In genomic region chr2:172701250-172701649, GRCh38 we compare ENCODE assay signal across 18 cellular contexts. TPM values are rescaled to one million over a fixed set of nuclear protein-coding genes. Genes with fewer than 3 reads are reported as not detected.
DNase-seq lines count a peak whose midpoint lies in the region; ATAC-seq and TF ChIP-seq lines count a peak whose summit lies in the region.
"Had no signal": no experiment of that assay in that cellular context is flagged by ENCODE, and none has a peak within 500 bp of the region (broad histone marks: within the 10 kb centered on the region; RNA-seq: fewer than 3 reads in every experiment).

No MANE protein-coding gene starts in this region.

- no peak for TF ChIP-seq CTCF in PC-3 (conservative IDR thresholded peaks at IDR 0.05; ENCODE audit: low read depth, low read length)
- no peak for TF ChIP-seq CTCF in sigmoid colon (IDR thresholded peaks at IDR 0.05)

- H3K79me2 ChIP-seq in PC-3 (ENCODE audit: low read length): no peaks in the 10 kb centered on the region

- H3K4me2 ChIP-seq in PC-3 (ENCODE audit: low read length): no peak overlapping the region; the same call in 1 of the 2 replicates

- WGBS in sigmoid colon, 2 donors: 72 to 78% methylated on average over 1 of the region's 1 CpG

- TF ChIP-seq POLR2A in sigmoid colon (IDR thresholded peaks at IDR 0.05): no peak

- peak; percentile 50 for ATAC-seq in PC-3
- ATAC-seq in Right ventricle myocardium inferior: no peak
- ATAC-seq: left colon had no signal

- H3K9ac ChIP-seq in PC-3 (ENCODE audit: low read length): no peak overlapping the region

- H3K36me3 ChIP-seq in PC-3 (ENCODE audit: low read depth, low read length) (no peaks in the 10 kb centered on the region), sigmoid colon (no peaks in the 10 kb centered on the region)
- H3K36me3 ChIP-seq: adrenal gland had no signal

- H3K27me3 ChIP-seq in PC-3 (ENCODE audit: low read length) (no peaks in the 10 kb centered on the region), sigmoid colon (no peaks in the 10 kb centered on the region)

- BruUV-seq in PC-3 (replicated peaks; lab: Mats Ljungman, UMichigan): no TSS peak

- H3K9me3 ChIP-seq in PC-3 (ENCODE audit: low read length): no peaks in the 10 kb centered on the region
- H3K9me3 ChIP-seq in sigmoid colon: no peaks in the 10 kb centered on the region
- H3K9me3 ChIP-seq: adrenal gland had no signal

- H3F3A ChIP-seq in PC-3 (ENCODE audit: low read length, unreplicated experiment): peaks cover 4% of the 10 kb centered on the region

- H2AFZ ChIP-seq in PC-3 (ENCODE audit: low read length): no peak overlapping the region

- no peak for TF ChIP-seq EP300 in sigmoid colon (IDR thresholded peaks at IDR 0.05)

- CTCF ChIA-PET in PC-3 (lab: Charles Lee): no interaction called here

- POLR2A ChIA-PET in PC-3 (lab: Charles Lee; ENCODE audit: unreplicated experiment): interaction anchor here (0.5 kb wide), 1 partner anchor 70 kb away, joined by 5 read pairs; no protein-coding TSS in a partner anchor

- no peaks in the 10 kb centered on the region for H3K9me2 ChIP-seq in PC-3 (replicated peaks; ENCODE audit: low read length)

- no peaks in the 10 kb centered on the region for H4K20me1 ChIP-seq in PC-3 (ENCODE audit: low read length)

- H3K27ac ChIP-seq in PC-3 (ENCODE audit: low read length) (peak overlapping the region; percentile 46), sigmoid colon (no peak overlapping the region)
- H3K27ac ChIP-seq: adrenal gland had no signal

- DNase-seq in EH (ENCODE audit: low read depth) (peak; percentile 88), PC-3 (peak; percentile 93), dedifferentiated amniotic fluid mesenchymal stem cell (ENCODE audit: extremely low spot score) (peak; percentile 44), kidney tubule cell (ENCODE audit: low spot score) (peak; percentile 78), Right ventricle myocardium inferior (ENCODE audit: missing footprints) (no peak), sigmoid colon (no peak), NCI-H2227 treated with DMSO at 0.1 percent for 48 hours (lab: John Stamatoyannopoulos, UW) (no peak)
- DNase-seq in activated naive CD4-positive, alpha-beta T cell (lab: John Stamatoyannopoulos, UW): no peak
- DNase-seq: activated CD4-positive, alpha-beta T cell treated with anti-CD3 and anti-CD28 coated beads for 4 hours; activated T-cell treated with anti-CD3 and anti-CD28 coated beads, Interleukin-2, amount 50 U/mL, for 1 hour; adrenal gland; KBM-7; left colon; NCI-H1436 treated with DMSO at 0.1 percent for 48 hours; NCI-H524; stimulated activated CD8-positive, alpha-beta memory T cell treated with anti-CD3 and anti-CD28 coated beads, Interleukin-4, amount 100 ng/mL, for 48 hours; trophoblast cell had no signal

- H3K4me3 ChIP-seq in PC-3 (ENCODE audit: low read length) (no peak overlapping the region), sigmoid colon (no peak overlapping the region)
- H3K4me3 ChIP-seq: adrenal gland had no signal

- intact Hi-C loops in PC-3 (cut with micrococcal nuclease) (loop anchor here (1.0 kb wide), 1 partner anchor 78 kb away; no protein-coding TSS in a partner anchor), Right ventricle myocardium inferior (cut with DNase I) (no loop called here), sigmoid colon (cut with DNase I) (no loop called here)

- peaks cover 49% of the 10 kb centered on the region for H3K4me1 ChIP-seq in PC-3 (ENCODE audit: insufficient read depth, low read length)
- H3K4me1 ChIP-seq in sigmoid colon: peaks cover 0 to 4% (median 0%) of the 10 kb centered on the region in 4 donors
- H3K4me1 ChIP-seq: adrenal gland had no signal

RNA-seq across cellular contexts. Expression of gene RAPGEF4, which starts 34.4 kb away (rescaled TPM):
- total RNA-seq in PC-3 (2014; rRNA removed): 0.87 and 2.1 TPM in 2 replicates
- total RNA-seq in Right ventricle myocardium inferior: 9.0 TPM
- total RNA-seq in sigmoid colon: 1 to 10 TPM; 3.7 to 7.6 (median 4.9) TPM
- polyA plus RNA-seq in sigmoid colon: 1 to 10 TPM in 2 of 3 donors, under 1 TPM in 1; 0.23 to 4.2 (median 1.1) TPM
- polyA plus RNA-seq: CD14-positive monocyte had no signal

Comparison
In these comparisons a context has a peak if more than half of its experiments do, and no peak if none do; other contexts are left out.
1. DNase-seq: peak in EH (single experiment), PC-3 (single experiment), dedifferentiated amniotic fluid mesenchymal stem cell (single experiment) and kidney tubule cell (single experiment); none in Right ventricle myocardium inferior (single experiment), sigmoid colon (single experiment), NCI-H2227 treated with DMSO at 0.1 percent for 48 hours (single experiment) and activated naive CD4-positive, alpha-beta T cell (0 of 4).